ENCODE assay signal across 11 cellular contexts in the genomic region with DNA sequence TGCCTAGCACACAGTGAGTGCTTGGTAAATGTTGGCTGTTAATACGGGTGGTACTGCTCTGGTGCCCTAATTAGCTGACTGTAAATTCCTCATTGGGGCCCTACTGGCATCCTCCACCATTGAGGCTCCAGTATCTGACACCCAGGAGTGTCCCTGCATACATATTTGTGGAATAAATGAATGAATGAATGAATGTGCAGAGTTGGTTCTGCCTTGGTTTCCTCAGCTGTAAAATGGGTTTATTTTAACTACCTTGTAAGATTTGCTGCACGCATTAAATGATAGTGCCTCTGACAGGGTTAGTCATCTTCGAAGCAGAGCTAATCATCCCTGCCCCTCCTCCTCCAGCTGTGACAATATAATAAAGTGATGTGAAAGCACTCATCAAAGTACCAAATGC.
"Had no signal": no experiment of that assay in that cellular context is flagged by ENCODE, and none has a peak within 500 bp of the region (broad histone marks: within the 10 kb centered on the region; RNA-seq: fewer than 3 reads in every experiment).

No MANE protein-coding gene starts in this region.

- ATAC-seq: GM23338, HCT116 had no signal

- H2AFZ ChIP-seq: GM23248, GM23338 had no signal

- H3K9me3 ChIP-seq: HAP-1 had no signal

- FAIRE-seq: H1, H54 had no signal

- H3K4me2 ChIP-seq: GM23338 had no signal

- H3K9ac ChIP-seq: GM23248 had no signal

- H3K4me3 ChIP-seq: GM23248, GM23338, HAP-1 had no signal

- DNase-seq: GM23248, GOT3, H7, H9, HCEC 1CT, HFFc6 had no signal

- H3K4me1 ChIP-seq: HAP-1 had no signal

- H3K9me3 Mint-ChIP-seq: GM23338, H9, HFFc6 had no signal

- H3K27ac Mint-ChIP-seq: GM23338, HFFc6 had no signal

- H3K4me3 Mint-ChIP-seq: GM23338, H9, HFFc6 had no signal

- H3K4me1 Mint-ChIP-seq: GM23338, H9 had no signal

- H3K27ac ChIP-seq: GM23248 had no signal
